12 cellular contexts compared by ENCODE assay signal in the genomic region with DNA sequence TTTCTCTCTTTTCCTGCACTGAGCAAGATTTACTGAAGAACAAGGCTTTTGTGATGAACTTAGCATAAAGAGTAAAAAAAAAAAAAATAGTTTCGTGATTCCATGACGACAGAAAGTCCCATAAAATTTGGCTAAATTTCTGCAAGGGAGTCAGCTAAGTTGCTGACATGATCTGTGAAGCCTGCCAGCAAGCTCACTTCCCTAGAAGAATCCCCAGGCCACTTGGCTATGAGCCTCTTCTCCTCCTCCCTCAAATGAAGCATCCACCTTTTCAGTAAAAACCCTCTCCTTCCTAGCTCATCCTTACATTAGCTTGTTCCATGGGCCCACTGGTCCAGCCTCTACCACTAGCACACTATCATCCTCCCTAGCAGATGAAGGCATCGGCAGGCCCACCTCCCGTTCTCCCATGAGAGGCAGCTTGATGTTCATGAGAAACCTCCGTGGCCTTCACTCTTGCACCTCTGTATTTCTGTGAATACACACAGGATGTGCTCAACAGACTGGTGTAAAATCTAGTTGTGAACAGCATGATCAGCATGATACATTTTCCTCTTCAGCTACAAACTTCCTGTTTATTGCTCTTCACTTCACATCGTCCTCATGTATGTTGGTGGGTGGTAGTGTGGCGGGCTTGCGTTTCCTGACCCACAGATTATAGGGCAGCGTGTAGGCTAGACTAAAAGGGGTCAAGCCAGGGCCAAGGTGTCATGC. TPM values are rescaled to one million over a fixed set of nuclear protein-coding genes. Genes with fewer than 3 reads are reported as not detected.
DNase-seq lines count a peak whose midpoint lies in the region; ATAC-seq and TF ChIP-seq lines count a peak whose summit lies in the region.
"Had no signal": no experiment of that assay in that cellular context is flagged by ENCODE, and none has a peak within 500 bp of the region (broad histone marks: within the 10 kb centered on the region; RNA-seq: fewer than 3 reads in every experiment).

No MANE protein-coding gene starts in this region.

- TF ChIP-seq CTCF in endodermal cell (conservative IDR thresholded peaks at IDR 0.05) = no peak

- H3K4me3 Mint-ChIP-seq in CD8-positive, alpha-beta memory T cell = peak overlapping the region; percentile 72 to 91 (median 88)
- no peak overlapping the region for H3K4me3 Mint-ChIP-seq in endodermal cell
- H3K4me3 Mint-ChIP-seq in stimulated activated naive B cell treated with anti-CD40 and anti-IgM and Interleukin-4, amounts not matched to agents 10 μg/mL and 1 μg/mL and 100 μg/mL, for 72 hours = no peak overlapping the region

- peak overlapping the region; percentile 94 to 100 (median 98) for H3K27ac Mint-ChIP-seq in CD8-positive, alpha-beta memory T cell
- H3K27ac Mint-ChIP-seq in endodermal cell = no peak overlapping the region
- H3K27ac Mint-ChIP-seq in stimulated activated naive B cell treated with anti-CD40 and anti-IgM and Interleukin-4, amounts not matched to agents 10 μg/mL and 1 μg/mL and 100 μg/mL, for 72 hours = no peak overlapping the region

- CTCF ChIA-PET in CD8-positive, alpha-beta memory T cell (lab: Charles Lee) = interaction anchor here (0.7 to 4.1 kb wide), 13 partner anchors 9 to 1396 kb away, joined by 3 to 45 read pairs (median 4); a partner anchor contains a TSS

- peak; percentile 32 to 78 (median 68) for DNase-seq in CD8-positive, alpha-beta memory T cell
- DNase-seq in activated CD8-positive, alpha-beta memory T cell treated with anti-CD3 and anti-CD28 coated beads for 24 hours = peak; percentile 80
- DNase-seq in endodermal cell = no peak
- no peak for DNase-seq in stimulated activated naive B cell treated with anti-CD40 and anti-IgM and Interleukin-4, amounts not matched to agents 10 μg/mL and 1 μg/mL and 100 μg/mL, for 72 hours
- DNase-seq: C1 segment of cervical spinal cord, KG1, kidney had no signal

- H3K27ac ChIP-seq in CD8-positive, alpha-beta memory T cell (ENCODE audit: low read depth, low read length) = peak overlapping the region; percentile 75
- H3K27ac ChIP-seq in esophagus (ENCODE audit: low read depth in 2 of 2, low read length in 1 of 2) = peak overlapping the region; percentile 24 to 74
- H3K27ac ChIP-seq in skin epidermis = peak overlapping the region in 15 of 21 experiments; percentile 9 to 87 (median 67)
- H3K27ac ChIP-seq in endodermal cell (ENCODE audit: low read depth, low read length) = no peak overlapping the region
- H3K27ac ChIP-seq: SJSA1 had no signal

- no peak for ATAC-seq in stimulated activated naive B cell treated with anti-CD40 and anti-IgM and Interleukin-4, amounts not matched to agents 10 μg/mL and 1 μg/mL and 100 μg/mL, for 72 hours (replicated peaks)
- ATAC-seq in HG02884 (IDR thresholded peaks at IDR 0.05; ENCODE audit: unreplicated experiment) = no peak
- ATAC-seq in HG02885 (IDR thresholded peaks at IDR 0.05; ENCODE audit: poor library complexity, unreplicated experiment) = no peak

- POLR2A ChIA-PET in CD8-positive, alpha-beta memory T cell (lab: Charles Lee) = interaction anchor here (0.6 to 1.9 kb wide), 20 partner anchors 8 to 274 kb away, joined by 3 to 33 read pairs (median 3); a partner anchor contains a TSS

- no peak overlapping the region for H3K9ac ChIP-seq in endodermal cell (ENCODE audit: extremely low read depth, low read length, poor library complexity, severe bottlenecking)

- H3K4me3 ChIP-seq in CD8-positive, alpha-beta memory T cell (ENCODE audit: low read length) = peak overlapping the region; percentile 40
- H3K4me3 ChIP-seq in esophagus (ENCODE audit: low read depth in 1 of 2, low read length in 2 of 2) = no peak overlapping the region
- no peak overlapping the region for H3K4me3 ChIP-seq in skin epidermis
- no peak overlapping the region for H3K4me3 ChIP-seq in endodermal cell (ENCODE audit: low read length)
- H3K4me3 ChIP-seq: SJSA1 had no signal

- 66 to 73% methylated on average over 9 of the region's 9 CpGs for WGBS in esophagus, 2 donors
- WGBS in endodermal cell (ENCODE audit: insufficient coverage in 1 of 2, insufficient read length in 1 of 2), 2 experiments = 88 to 89% methylated on average over 4 to 8 of the region's 9 CpGs

- H3K36me3 ChIP-seq in CD8-positive, alpha-beta memory T cell (ENCODE audit: insufficient read depth, low read length) = peaks cover 7% of the 10 kb centered on the region
- H3K36me3 ChIP-seq in esophagus (ENCODE audit: control insufficient read depth in 2 of 2, insufficient read depth in 2 of 2, low read length in 1 of 2) (no peaks in the 10 kb centered on the region), endodermal cell (ENCODE audit: control insufficient read depth, insufficient read depth, low read length) (no peaks in the 10 kb centered on the region)
- H3K36me3 ChIP-seq: SJSA1 had no signal

- peaks cover 98% of the 10 kb centered on the region for H3K4me1 ChIP-seq in CD8-positive, alpha-beta memory T cell (ENCODE audit: insufficient read depth, low read length)
- peaks cover 0 to 3% of the 10 kb centered on the region in 2 donors for H3K4me1 ChIP-seq in esophagus (ENCODE audit: control insufficient read depth in 2 of 2, insufficient read depth in 2 of 2, low read length in 1 of 2)
- no peaks in the 10 kb centered on the region for H3K4me1 ChIP-seq in endodermal cell (ENCODE audit: control insufficient read depth, insufficient read depth, low read length)
- H3K4me1 ChIP-seq: SJSA1 had no signal

- H3K9me3 Mint-ChIP-seq in CD8-positive, alpha-beta memory T cell = no peaks in the 10 kb centered on the region
- H3K9me3 Mint-ChIP-seq in endodermal cell = no peaks in the 10 kb centered on the region
- H3K9me3 Mint-ChIP-seq in stimulated activated naive B cell treated with anti-CD40 and anti-IgM and Interleukin-4, amounts not matched to agents 10 μg/mL and 1 μg/mL and 100 μg/mL, for 72 hours = no peaks in the 10 kb centered on the region

- H3K36me3 Mint-ChIP-seq in CD8-positive, alpha-beta memory T cell = peaks cover 7 to 32% (median 19%) of the 10 kb centered on the region in 3 donors
- no peaks in the 10 kb centered on the region for H3K36me3 Mint-ChIP-seq in endodermal cell (ENCODE audit: low read depth)
- H3K36me3 Mint-ChIP-seq in stimulated activated naive B cell treated with anti-CD40 and anti-IgM and Interleukin-4, amounts not matched to agents 10 μg/mL and 1 μg/mL and 100 μg/mL, for 72 hours = no peaks in the 10 kb centered on the region

- peaks cover 89 to 99% (median 98%) of the 10 kb centered on the region in 3 donors for H3K4me1 Mint-ChIP-seq in CD8-positive, alpha-beta memory T cell
- H3K4me1 Mint-ChIP-seq in endodermal cell = no peaks in the 10 kb centered on the region
- H3K4me1 Mint-ChIP-seq in stimulated activated naive B cell treated with anti-CD40 and anti-IgM and Interleukin-4, amounts not matched to agents 10 μg/mL and 1 μg/mL and 100 μg/mL, for 72 hours = peaks cover 23 to 24% of the 10 kb centered on the region in 2 donors

- peaks cover 0 to 1% of the 10 kb centered on the region in 2 donors for H3K27me3 Mint-ChIP-seq in CD8-positive, alpha-beta memory T cell
- peaks cover 9% of the 10 kb centered on the region for H3K27me3 Mint-ChIP-seq in endodermal cell (ENCODE audit: insufficient read depth)
- H3K27me3 Mint-ChIP-seq in stimulated activated naive B cell treated with anti-CD40 and anti-IgM and Interleukin-4, amounts not matched to agents 10 μg/mL and 1 μg/mL and 100 μg/mL, for 72 hours = peaks cover 4 to 12% of the 10 kb centered on the region in 2 donors

- H3K27me3 ChIP-seq in CD8-positive, alpha-beta memory T cell (ENCODE audit: insufficient read depth, low read length, poor library complexity, severe bottlenecking) = no peaks in the 10 kb centered on the region
- H3K27me3 ChIP-seq in esophagus (ENCODE audit: control insufficient read depth in 1 of 2, insufficient read depth in 2 of 2, low read length in 2 of 2) (no peaks in the 10 kb centered on the region), endodermal cell (ENCODE audit: control insufficient read depth, insufficient read depth, low read length, poor library complexity, severe bottlenecking) (no peaks in the 10 kb centered on the region)

- no peaks in the 10 kb centered on the region for H3K9me3 ChIP-seq in CD8-positive, alpha-beta memory T cell (ENCODE audit: low read length)
- H3K9me3 ChIP-seq in esophagus (ENCODE audit: control insufficient read depth in 2 of 2, insufficient read depth in 1 of 2, low read depth in 1 of 2, low read length in 1 of 2) (no peaks in the 10 kb centered on the region), endodermal cell (ENCODE audit: control insufficient read depth, low read length) (no peaks in the 10 kb centered on the region)
- H3K9me3 ChIP-seq: SJSA1 had no signal

RNA-seq across cellular contexts. Expression of a gene that starts 30.9 kb away (rescaled TPM):
- total RNA-seq in CD8-positive, alpha-beta memory T cell = 10 to 100 TPM; 11.8 to 12.3 TPM
- 30.1 TPM for polyA plus RNA-seq in CD8-positive, alpha-beta memory T cell
- 1 to 10 TPM; 1.8 to 1.9 TPM for polyA plus RNA-seq in esophagus
- not detected for total RNA-seq in endodermal cell
- polyA plus RNA-seq in endodermal cell (2013, experiment 1 of 2) = not detected
- polyA plus RNA-seq in endodermal cell (2013, experiment 2 of 2) = not detected
- total RNA-seq: SJSA1 had no signal

RNA-seq across cellular contexts. Expression of a gene that starts 33.3 kb away (rescaled TPM):
- total RNA-seq in CD8-positive, alpha-beta memory T cell = 10 to 100 TPM; 47.3 to 51.4 TPM
- polyA plus RNA-seq in CD8-positive, alpha-beta memory T cell = 861 TPM
- 10 to 100 TPM in 1 of 2 donors, 1 to 10 TPM in 1; 8.0 to 10.1 TPM for polyA plus RNA-seq in esophagus
- not detected for total RNA-seq in endodermal cell
- polyA plus RNA-seq in endodermal cell (2013, experiment 1 of 2) = not detected
- polyA plus RNA-seq in endodermal cell (2013, experiment 2 of 2) = not detected
- total RNA-seq: SJSA1 had no signal

Comparison
In these comparisons a context has a peak if more than half of its experiments do, and no peak if none do; other contexts are left out.
1. DNase-seq: peak in CD8-positive, alpha-beta memory T cell (5 of 5) and activated CD8-positive, alpha-beta memory T cell treated with anti-CD3 and anti-CD28 coated beads for 24 hours (single experiment); none in endodermal cell (single experiment) and stimulated activated naive B cell treated with anti-CD40 and anti-IgM and Interleukin-4, amounts not matched to agents 10 μg/mL and 1 μg/mL and 100 μg/mL, for 72 hours (single experiment).
2. H3K27ac Mint-ChIP-seq: peak in CD8-positive, alpha-beta memory T cell (8 of 8); none in endodermal cell (single experiment) and stimulated activated naive B cell treated with anti-CD40 and anti-IgM and Interleukin-4, amounts not matched to agents 10 μg/mL and 1 μg/mL and 100 μg/mL, for 72 hours (single experiment).
3. H3K4me3 Mint-ChIP-seq: peak in CD8-positive, alpha-beta memory T cell (7 of 7); none in endodermal cell (single experiment) and stimulated activated naive B cell treated with anti-CD40 and anti-IgM and Interleukin-4, amounts not matched to agents 10 μg/mL and 1 μg/mL and 100 μg/mL, for 72 hours (0 of 2).
4. RNA of a gene that starts 30.9 kb away (total RNA-seq): 11.8 to 12.3 TPM in CD8-positive, alpha-beta memory T cell; not detected in endodermal cell; every median in the first group is over 10 times any median in the second.
5. RNA of a gene that starts 33.3 kb away (total RNA-seq): 47.3 to 51.4 TPM in CD8-positive, alpha-beta memory T cell; not detected in endodermal cell; every median in the first group is over 10 times any median in the second.